ENCODE assay signal across 14 cellular contexts in the genomic region with DNA sequence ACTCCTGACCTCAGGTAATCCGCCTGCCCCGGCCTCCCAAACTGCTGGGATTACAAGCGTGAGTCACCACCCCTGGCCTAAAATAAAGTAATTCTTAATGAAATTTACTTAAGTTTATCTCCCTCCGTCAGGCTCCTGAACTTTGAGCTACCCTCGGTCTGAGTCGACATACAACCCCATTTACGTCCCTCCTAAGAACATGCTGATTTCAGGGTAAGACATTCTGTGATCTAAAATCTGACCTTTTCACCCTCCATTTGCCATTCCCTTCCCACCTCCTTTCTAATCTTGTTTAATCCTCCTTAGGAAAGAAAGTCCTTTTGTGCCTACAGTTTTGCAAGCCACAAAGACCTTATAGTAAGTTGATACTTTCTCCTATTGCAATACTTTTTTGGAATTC.
DNase-seq lines count a peak whose midpoint lies in the region; ATAC-seq and TF ChIP-seq lines count a peak whose summit lies in the region.
"Had no signal": no experiment of that assay in that cellular context is flagged by ENCODE, and none has a peak within 500 bp of the region (broad histone marks: within the 10 kb centered on the region; RNA-seq: fewer than 3 reads in every experiment).

No MANE protein-coding gene starts in this region.

- POLR2A ChIA-PET in CD8-positive, alpha-beta T cell (lab: Charles Lee): interaction anchor here (0.6 kb wide), 1 partner anchor 915 kb away, joined by 3 read pairs; no protein-coding TSS in a partner anchor
- POLR2A ChIA-PET in OCI-LY7 (lab: Charles Lee): interaction anchor here (0.6 to 1.5 kb wide), 2 partner anchors 12 to 546 kb away, joined by 3 to 5 read pairs; no protein-coding TSS in a partner anchor

- no TSS peak for BruUV-seq in OCI-LY7 (replicated peaks; lab: Mats Ljungman, UMichigan)

- no peak for TF ChIP-seq POLR2A in adrenal gland (IDR thresholded peaks at IDR 0.05)

- H3K27me3 ChIP-seq in CD8-positive, alpha-beta T cell (ENCODE audit: insufficient read depth, low read length): no peaks in the 10 kb centered on the region
- H3K27me3 ChIP-seq in adrenal gland: no peaks in the 10 kb centered on the region
- H3K27me3 ChIP-seq: right lobe of liver had no signal

- peak overlapping the region; percentile 3 for H3K4me3 Mint-ChIP-seq in CD8-positive, alpha-beta T cell
- H3K4me3 Mint-ChIP-seq: activated naive CD4-positive, alpha-beta T cell treated with anti-CD3 and anti-CD28 coated beads, Interleukin-2, amount 50 U/mL, for 24 hours had no signal

- H3K79me2 ChIP-seq in OCI-LY7 (ENCODE audit: insufficient read depth, low read depth, low read length): peaks cover 66% of the 10 kb centered on the region

- H3K27ac ChIP-seq in CD8-positive, alpha-beta T cell (ENCODE audit: low read depth, low read length): no peak overlapping the region
- H3K27ac ChIP-seq in OCI-LY7 (ENCODE audit: low read depth, low read length, poor library complexity, severe bottlenecking): no peak overlapping the region
- H3K27ac ChIP-seq in adrenal gland: no peak overlapping the region
- H3K27ac ChIP-seq: right lobe of liver had no signal

- no peaks in the 10 kb centered on the region for H4K20me1 ChIP-seq in OCI-LY7 (ENCODE audit: insufficient read depth, low read length)

- no peak for TF ChIP-seq CTCF in CD8-positive, alpha-beta T cell (IDR thresholded peaks at IDR 0.05)
- TF ChIP-seq CTCF in OCI-LY7 (conservative IDR thresholded peaks at IDR 0.05; ENCODE audit: low read length) (no peak), fibroblast of villous mesenchyme (IDR thresholded peaks at IDR 0.05; ENCODE audit: insufficient read depth, low read depth, low read length) (no peak), retinal pigment epithelial cell (conservative IDR thresholded peaks at IDR 0.05; ENCODE audit: low read depth, low read length) (no peak), adrenal gland (IDR thresholded peaks at IDR 0.05) (no peak)

- H3K9me3 Mint-ChIP-seq in CD8-positive, alpha-beta T cell: no peaks in the 10 kb centered on the region

- H2AFZ ChIP-seq in OCI-LY7 (ENCODE audit: low read length): no peak overlapping the region

- WGBS in adrenal gland, 4 donors: 93 to 95% (median 94%) methylated on average over 7 of the region's 7 CpGs

- intact Hi-C loops in CD8-positive, alpha-beta T cell (cut with DNase I, micrococcal nuclease): loop anchor here in 1 of 2 experiments (10.0 kb wide), 2 partner anchors 143 to 257 kb away; partner anchors contain the start of genes ZNF486 and ZNF737
- intact Hi-C loops in OCI-LY7 (cut with micrococcal nuclease; ENCODE audit: unreplicated experiment) (loop anchor here (10.0 kb wide), 1 partner anchor 147 kb away; no protein-coding TSS in a partner anchor), adrenal gland (cut with DNase I) (no loop called here)

- H3K4me3 ChIP-seq in CD8-positive, alpha-beta T cell (ENCODE audit: low read depth, low read length): no peak overlapping the region
- H3K4me3 ChIP-seq in OCI-LY7 (ENCODE audit: low read depth, low read length, poor library complexity, severe bottlenecking) (peak overlapping the region; percentile 100), fibroblast of villous mesenchyme (ENCODE audit: low read depth, low read length) (no peak overlapping the region), retinal pigment epithelial cell (ENCODE audit: low read length) (peak overlapping the region; percentile 77), adrenal gland (peak overlapping the region in 1 of 4 donors; percentile 66)
- H3K4me3 ChIP-seq: right lobe of liver had no signal

- H3K27ac Mint-ChIP-seq in CD8-positive, alpha-beta T cell: no peak overlapping the region
- H3K27ac Mint-ChIP-seq: activated naive CD4-positive, alpha-beta T cell treated with anti-CD3 and anti-CD28 coated beads, Interleukin-2, amount 50 U/mL, for 24 hours had no signal

- no peaks in the 10 kb centered on the region for H3K9me2 ChIP-seq in OCI-LY7 (ENCODE audit: insufficient read depth, low read length)

- H3K4me2 ChIP-seq in OCI-LY7 (ENCODE audit: low read length): peak overlapping the region; percentile 68; the same call in 1 of the 2 replicates

- no peaks in the 10 kb centered on the region for H3K27me3 Mint-ChIP-seq in CD8-positive, alpha-beta T cell (ENCODE audit: low read depth)

- ATAC-seq in CD8-positive, alpha-beta T cell: no peak
- no peak for ATAC-seq in HG03460 (IDR thresholded peaks at IDR 0.05; ENCODE audit: unreplicated experiment)
- ATAC-seq: right lobe of liver had no signal

- H3K36me3 Mint-ChIP-seq in CD8-positive, alpha-beta T cell: peaks cover 13% of the 10 kb centered on the region

- DNase-seq in CD8-positive, alpha-beta T cell: no peak
- DNase-seq in OCI-LY7 (ENCODE audit: low spot score) (no peak), fibroblast of villous mesenchyme (ENCODE audit: low read depth) (peak; percentile 41), retinal pigment epithelial cell (ENCODE audit: low read depth) (peak; percentile 55), DMS79 treated with DMSO at 0.1 percent for 48 hours (lab: John Stamatoyannopoulos, UW) (no peak), adrenal gland (no peak), kidney tubule cell (ENCODE audit: low spot score) (no peak)
- DNase-seq: GDM1; NCI-H146; right lobe of liver; stimulated activated naive CD4-positive, alpha-beta T cell treated with Interleukin-2 at 50 U/mL for 16 hours; T-helper 2 cell had no signal

- peaks cover 8% of the 10 kb centered on the region for H3K4me1 Mint-ChIP-seq in CD8-positive, alpha-beta T cell (ENCODE audit: low read depth)

- no peaks in the 10 kb centered on the region for H3K9me3 ChIP-seq in CD8-positive, alpha-beta T cell (ENCODE audit: low read length)
- H3K9me3 ChIP-seq in OCI-LY7 (ENCODE audit: low read length) (no peaks in the 10 kb centered on the region), adrenal gland (replicated peaks in 1 of 3) (no peaks in the 10 kb centered on the region)
- H3K9me3 ChIP-seq: right lobe of liver had no signal

- H3K36me3 ChIP-seq in CD8-positive, alpha-beta T cell (ENCODE audit: insufficient read depth, low read length): no peaks in the 10 kb centered on the region
- H3K36me3 ChIP-seq in OCI-LY7 (ENCODE audit: insufficient read depth, low read length) (peaks cover 60% of the 10 kb centered on the region), adrenal gland (replicated peaks in 1 of 2) (no peaks in the 10 kb centered on the region)
- H3K36me3 ChIP-seq: right lobe of liver had no signal

- CTCF ChIA-PET in CD8-positive, alpha-beta T cell (lab: Charles Lee): no interaction called here
- CTCF ChIA-PET in OCI-LY7 (lab: Charles Lee; ENCODE audit: unreplicated experiment): no interaction called here

- no peaks in the 10 kb centered on the region for H3K4me1 ChIP-seq in CD8-positive, alpha-beta T cell (ENCODE audit: insufficient read depth, low read length)
- H3K4me1 ChIP-seq in OCI-LY7 (ENCODE audit: insufficient read depth, low read length, poor library complexity, severe bottlenecking) (peaks cover 16% of the 10 kb centered on the region), adrenal gland (replicated peaks in 1 of 2) (no peaks in the 10 kb centered on the region)
- H3K4me1 ChIP-seq: right lobe of liver had no signal

Comparison
In these comparisons a context has a peak if more than half of its experiments do, and no peak if none do; other contexts are left out.
1. DNase-seq: peak in fibroblast of villous mesenchyme (single experiment) and retinal pigment epithelial cell (single experiment); none in CD8-positive, alpha-beta T cell (0 of 7), OCI-LY7 (single experiment), DMS79 treated with DMSO at 0.1 percent for 48 hours (single experiment), adrenal gland (0 of 7) and kidney tubule cell (single experiment).
2. H3K4me3 ChIP-seq: peak in OCI-LY7 (single experiment) and retinal pigment epithelial cell (single experiment); none in CD8-positive, alpha-beta T cell (single experiment) and fibroblast of villous mesenchyme (single experiment).